ENCODE assay signal across 8 cellular contexts in the genomic region with DNA sequence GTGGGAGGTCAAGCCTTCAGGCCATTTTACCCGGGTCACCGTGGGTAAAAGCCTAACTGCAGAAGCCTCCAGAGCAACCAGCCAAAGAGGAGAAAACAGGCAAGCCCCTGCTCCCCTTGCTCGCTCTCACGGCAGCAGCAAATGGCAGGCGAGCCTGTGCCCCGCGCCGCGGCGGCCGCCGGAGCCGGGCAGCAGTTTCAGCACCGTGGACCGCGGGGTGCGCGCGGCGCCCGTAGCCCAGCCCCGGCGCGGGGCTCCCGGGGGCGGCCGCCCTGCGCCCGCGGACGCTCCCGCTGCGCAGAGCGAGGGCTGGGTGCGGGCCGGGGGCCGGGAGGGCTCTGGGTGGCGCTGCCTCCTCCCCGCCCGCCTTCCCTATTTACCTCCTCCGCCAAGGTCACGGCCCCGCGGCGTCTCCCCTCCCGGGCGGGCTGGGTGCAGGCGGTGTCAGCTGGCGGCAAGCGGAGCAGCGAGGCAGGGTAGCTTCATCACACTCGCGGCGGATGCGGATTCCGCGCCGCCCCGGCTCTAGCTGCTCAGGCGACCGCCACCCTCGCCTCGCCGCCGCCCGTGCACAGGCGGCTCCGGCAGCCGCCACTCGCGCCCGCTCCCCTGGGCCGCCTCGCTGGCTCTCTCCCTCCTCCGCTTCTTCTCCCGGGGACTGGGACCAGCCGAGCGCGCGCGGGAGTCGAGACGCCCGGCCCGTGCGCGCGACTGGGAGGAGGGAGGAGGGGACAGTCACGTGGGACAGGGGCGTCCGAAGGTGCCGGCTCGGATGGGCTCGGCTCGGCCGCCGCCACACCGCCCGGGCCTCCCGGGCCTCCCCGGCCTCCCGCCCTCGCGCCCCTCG. TPM values are rescaled to one million over a fixed set of nuclear protein-coding genes. Genes with fewer than 3 reads are reported as not detected.
DNase-seq lines count a peak whose midpoint lies in the region; ATAC-seq and TF ChIP-seq lines count a peak whose summit lies in the region.

A gene (minus strand): TSS at position 687 of the 847 bp plus-strand sequence.

- peak within 1 kb of the TSS; percentile 79 for H2AK9ac ChIP-seq in IMR-90 (replicated peaks; ENCODE audit: low read depth, low read length, poor library complexity)

- H3K27ac ChIP-seq in IMR-90 (ENCODE audit: insufficient read depth, low read length) (no peak within 1 kb of the TSS), mesodermal cell (ENCODE audit: low read depth, low read length, severe bottlenecking) (no peak within 1 kb of the TSS), tibial nerve (peak within 1 kb of the TSS in 1 of 4 donors; percentile 34)

- 0% methylated on average over 11 of the region's 105 CpGs; no CpG with 5 or more reads in 1 of the 2 experiments for WGBS in IMR-90 (ENCODE audit: extremely low coverage in 2 of 2, insufficient read length in 1 of 2), 2 experiments
- 0% methylated on average over 37 to 79 of the region's 105 CpGs for WGBS in mesodermal cell (ENCODE audit: insufficient coverage in 2 of 2), 2 experiments
- 0 to 1% methylated on average over 8 to 88 of the region's 105 CpGs for WGBS in tibial nerve, 2 donors

- CTCF ChIA-PET in IMR-90 (lab: Yijun Ruan, JAX), result no interaction called here

- H3K27me3 ChIP-seq in IMR-90 (ENCODE audit: control insufficient read depth, insufficient read depth, low read length) (peaks cover 13% of the 10 kb centered on the region), tibial nerve (peaks cover 0 to 19% of the 10 kb centered on the region in 2 donors)

- no peak within 1 kb of the TSS for H2BK120ac ChIP-seq in IMR-90 (ENCODE audit: low read depth, low read length)

- H3K9ac ChIP-seq in IMR-90 (ENCODE audit: low read depth, low read length), result no peak within 1 kb of the TSS

- intact Hi-C loops in IMR-90 (cut with micrococcal nuclease), result loop anchor here (5.0 kb wide), 1 partner anchor 126 kb away; no protein-coding TSS in a partner anchor

- no peaks in the 10 kb centered on the region for H4K20me1 ChIP-seq in IMR-90 (ENCODE audit: insufficient read depth, low read length)

- BruUV-seq in IMR-90 (replicated peaks; lab: Mats Ljungman, UMichigan), result no TSS peak

- TF ChIP-seq POLR2A in IMR-90 (IDR thresholded peaks at IDR 0.05; ENCODE audit: low read depth, low read length) (no peak), erythroblast (IDR thresholded peaks at IDR 0.05; ENCODE audit: low read length) (no peak), tibial nerve (IDR thresholded peaks at IDR 0.05) (no peak)

- no peak within 1 kb of the TSS for H3K56ac ChIP-seq in IMR-90 (ENCODE audit: extremely low read depth, insufficient read depth, low read length)

- no peak within 1 kb of the TSS for H4K5ac ChIP-seq in IMR-90 (ENCODE audit: low read depth, low read length)

- no peak within 1 kb of the TSS for H2BK15ac ChIP-seq in IMR-90 (ENCODE audit: low read depth, low read length)

- H3K4me1 ChIP-seq in IMR-90 (ENCODE audit: control insufficient read depth, insufficient read depth, low read length), result no peaks in the 10 kb centered on the region
- no peaks in the 10 kb centered on the region for H3K4me1 ChIP-seq in mesodermal cell (ENCODE audit: control insufficient read depth, insufficient read depth, low read length, poor library complexity, severe bottlenecking)
- H3K4me1 ChIP-seq in tibial nerve, result peaks cover 0 to 19% (median 1%) of the 10 kb centered on the region in 4 donors

- H3K23ac ChIP-seq in IMR-90 (ENCODE audit: low read depth, low read length), result no peak within 1 kb of the TSS

- no peak within 1 kb of the TSS for H4K91ac ChIP-seq in IMR-90 (ENCODE audit: insufficient read depth, low read depth, low read length)

- H3K9me1 ChIP-seq in IMR-90 (ENCODE audit: insufficient read depth, low read length), result no peaks in the 10 kb centered on the region

- no peak for TF ChIP-seq EP300 in tibial nerve (IDR thresholded peaks at IDR 0.05)

- POLR2A ChIA-PET in IMR-90 (lab: Charles Lee; ENCODE audit: unreplicated experiment), result interaction anchor here (0.6 kb wide), 1 partner anchor 10 kb away, joined by 4 read pairs; no protein-coding TSS in a partner anchor

- dilution Hi-C loops in IMR-90 (cut with HindIII; ENCODE audit: low sequenced_read_pairs, unreplicated experiment), result no loop called here

- no peak within 1 kb of the TSS for H2BK5ac ChIP-seq in IMR-90 (ENCODE audit: low read depth, low read length, poor library complexity, severe bottlenecking)

- no peak within 1 kb of the TSS for H2AK5ac ChIP-seq in IMR-90 (ENCODE audit: low read depth, low read length)

- H3K4ac ChIP-seq in IMR-90 (ENCODE audit: low read depth, low read length), result no peak within 1 kb of the TSS

- H3K9me3 ChIP-seq in IMR-90 (ENCODE audit: control insufficient read depth, insufficient read depth, low read length) (no peaks in the 10 kb centered on the region), mesodermal cell (ENCODE audit: control insufficient read depth, low read length) (no peaks in the 10 kb centered on the region), tibial nerve (no peaks in the 10 kb centered on the region)

- no peak within 1 kb of the TSS for H3K14ac ChIP-seq in IMR-90 (replicated peaks; ENCODE audit: low read depth, low read length)

- in situ Hi-C loops in IMR-90 (cut with MboI; ENCODE audit: low sequenced_read_pairs), result no loop called here

- TF ChIP-seq CTCF in IMR-90 (conservative IDR thresholded peaks at IDR 0.05; ENCODE audit: low read depth, low read length) (no peak), tibial nerve (IDR thresholded peaks at IDR 0.05) (no peak)

- no peak within 1 kb of the TSS for H4K8ac ChIP-seq in IMR-90 (ENCODE audit: low read depth in 2 of 2, low read length in 2 of 2)

- H2AFZ ChIP-seq in IMR-90 (replicated peaks; ENCODE audit: low read length, poor library complexity), result peak within 1 kb of the TSS; percentile 89

- TF ChIP-seq RAD21 in IMR-90 (IDR thresholded peaks at IDR 0.05; ENCODE audit: low read length), result no peak

- ATAC-seq in GM21529 (IDR thresholded peaks at IDR 0.05; ENCODE audit: unreplicated experiment) (peak; percentile 60), IMR-90 (ENCODE audit: low read depth) (peak; percentile 91), HG03108 (IDR thresholded peaks at IDR 0.05; ENCODE audit: unreplicated experiment) (no peak)

- H3K4me3 ChIP-seq in IMR-90 (ENCODE audit: insufficient read depth, low read depth, low read length) (peak within 1 kb of the TSS; percentile 59), mesodermal cell (ENCODE audit: extremely low read depth, insufficient read depth, low read length, poor library complexity, severe bottlenecking) (peak within 1 kb of the TSS; percentile 48), tibial nerve (peak within 1 kb of the TSS in 3 of 4 donors; percentile 31 to 74 (median 49))

- peak; percentile 80 for DNase-seq in EL
- peak; percentile 41 for DNase-seq in IMR-90
- peak; percentile 40 for DNase-seq in SW480 (ENCODE audit: low spot score)
- peak; percentile 2 to 9 for DNase-seq in erythroblast (lab: John Stamatoyannopoulos, UW)
- no peak for DNase-seq in tibial nerve (ENCODE audit: low spot score in 2 of 2)

- no peak within 1 kb of the TSS for H2BK20ac ChIP-seq in IMR-90 (ENCODE audit: low read depth, low read length)

- H3K79me1 ChIP-seq in IMR-90 (ENCODE audit: low read depth in 1 of 2, low read length in 2 of 2), result no peaks in the 10 kb centered on the region

- H3K4me2 ChIP-seq in IMR-90 (ENCODE audit: low read depth, low read length), result peak within 1 kb of the TSS; percentile 67

- H3K36me3 ChIP-seq in IMR-90 (ENCODE audit: control insufficient read depth, insufficient read depth, low read length) (no peaks in the 10 kb centered on the region), mesodermal cell (ENCODE audit: control insufficient read depth, insufficient read depth, low read length) (no peaks in the 10 kb centered on the region), tibial nerve (no peaks in the 10 kb centered on the region)

- H3K18ac ChIP-seq in IMR-90 (ENCODE audit: low read depth, low read length), result no peak within 1 kb of the TSS

TF ChIP-seq in IMR-90, 13 proteins besides CTCF, POLR2A, EP300 and RAD21 (continues in another document):
- TF ChIP-seq RCOR1 (IDR thresholded peaks at IDR 0.05; ENCODE audit: insufficient replicate concordance, low read length) (no peak), NFE2L2 (IDR thresholded peaks at IDR 0.05; ENCODE audit: low read depth, low read length) (no peak), CEBPB (IDR thresholded peaks at IDR 0.05; ENCODE audit: low read depth, low read length) (no peak), SMC3 (IDR thresholded peaks at IDR 0.05; ENCODE audit: low read depth, low read length) (no peak), RFX5 (IDR thresholded peaks at IDR 0.05; ENCODE audit: low read depth, low read length) (no peak), MAFK (IDR thresholded peaks at IDR 0.05; ENCODE audit: low read depth, low read length) (no peak), BHLHE40 (IDR thresholded peaks at IDR 0.05; ENCODE audit: low read depth, low read length) (no peak), MAZ (IDR thresholded peaks at IDR 0.05; ENCODE audit: borderline replicate concordance, low read depth, low read length) (peak; percentile 12; the same call in 1 of the 2 replicates), FOS (IDR thresholded peaks at IDR 0.05; ENCODE audit: low read depth, low read length) (no peak), MXI1 (IDR thresholded peaks at IDR 0.05; ENCODE audit: borderline replicate concordance, low read depth, low read length) (no peak)
- TF ChIP-seq, protein P1, sequence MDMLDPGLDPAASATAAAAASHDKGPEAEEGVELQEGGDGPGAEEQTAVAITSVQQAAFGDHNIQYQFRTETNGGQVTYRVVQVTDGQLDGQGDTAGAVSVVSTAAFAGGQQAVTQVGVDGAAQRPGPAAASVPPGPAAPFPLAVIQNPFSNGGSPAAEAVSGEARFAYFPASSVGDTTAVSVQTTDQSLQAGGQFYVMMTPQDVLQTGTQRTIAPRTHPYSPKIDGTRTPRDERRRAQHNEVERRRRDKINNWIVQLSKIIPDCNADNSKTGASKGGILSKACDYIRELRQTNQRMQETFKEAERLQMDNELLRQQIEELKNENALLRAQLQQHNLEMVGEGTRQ (IDR thresholded peaks at IDR 0.05; ENCODE audit: low read depth, low read length), result peak; percentile 79

RNA-seq across cellular contexts. Expression of the gene that starts here (rescaled TPM):
- 0.72 and 0.83 TPM in 2 replicates for total RNA-seq in IMR-90 (2012; rRNA removed)
- polyA plus RNA-seq in IMR-90 (2012; rRNA removed), result 0.47 and 0.58 TPM in 2 replicates
- polyA plus RNA-seq in IMR-90 (2012; cell fraction: cytosol; rRNA removed), result 0.10 and 0.14 TPM in 2 replicates
- polyA plus RNA-seq in IMR-90 (2012; cell fraction: nucleus; rRNA removed; ENCODE audit: low replicate concordance), result 0.14 and 0.32 TPM in 2 replicates
- 0.18 TPM for polyA plus RNA-seq in mesodermal cell (2013, experiment 1 of 2)
- polyA plus RNA-seq in mesodermal cell (2013, experiment 2 of 2), result not detected
- 1 to 10 TPM in 2 of 4 donors, under 1 TPM in 1, not detected in 1; 0.39 to 1.5 (median 1.0) TPM for total RNA-seq in tibial nerve

Comparison
In these comparisons a context has a peak if more than half of its experiments do, and no peak if none do; other contexts are left out.
1. Peak in DNase-seq, ATAC-seq, H3K4me3 ChIP-seq and H3K4me2 ChIP-seq in IMR-90; RNA of the gene not detected or under 1 TPM.
2. DNase-seq: peak in EL (single experiment), SW480 (single experiment) and erythroblast (2 of 2); none in tibial nerve (0 of 2).
3. Peak in every context shown above with its lines, with median percentiles within 50 percentile points of each other: H3K4me3 ChIP-seq.